Comparison of ENCODE assay signal across 12 cellular contexts in genomic region chr3:169604568-169604967, GRCh38. TPM values are rescaled to one million over a fixed set of nuclear protein-coding genes. Genes with fewer than 3 reads are reported as not detected.
DNase-seq lines count a peak whose midpoint lies in the region; ATAC-seq, FAIRE-seq and TF ChIP-seq lines count a peak whose summit lies in the region.
"Had no signal": no experiment of that assay in that cellular context is flagged by ENCODE, and none has a peak within 500 bp of the region (broad histone marks: within the 10 kb centered on the region; RNA-seq: fewer than 3 reads in every experiment).

No MANE protein-coding gene starts in this region.

- H3K27ac ChIP-seq in SK-N-SH (ENCODE audit: low read depth in 2 of 2, low read length in 1 of 2) = no peak overlapping the region

- no peaks in the 10 kb centered on the region for H4K20me1 ChIP-seq in SK-N-SH (ENCODE audit: insufficient read depth)
- no peaks in the 10 kb centered on the region for H4K20me1 ChIP-seq in Loucy (ENCODE audit: insufficient read depth, low read length, poor library complexity, severe bottlenecking)

- no peaks in the 10 kb centered on the region for H3K9me3 Mint-ChIP-seq in chondrocyte (ENCODE audit: low read depth)
- H3K9me3 Mint-ChIP-seq: effector memory CD8-positive, alpha-beta T cell; T-cell had no signal

- H3K27me3 Mint-ChIP-seq in chondrocyte (ENCODE audit: low read depth) = no peaks in the 10 kb centered on the region

- H3K36me3 ChIP-seq in SK-N-SH (replicated peaks in 1 of 2; ENCODE audit: control insufficient read depth in 1 of 2, insufficient read depth in 2 of 2, low read length in 1 of 2) (no peaks in the 10 kb centered on the region), Loucy (ENCODE audit: insufficient read depth, low read length) (no peaks in the 10 kb centered on the region)

- H3K27ac Mint-ChIP-seq in chondrocyte (ENCODE audit: unreplicated experiment) = no peak overlapping the region
- H3K27ac Mint-ChIP-seq: effector memory CD8-positive, alpha-beta T cell; T-cell had no signal

- no peaks in the 10 kb centered on the region for H3K4me1 Mint-ChIP-seq in chondrocyte (ENCODE audit: low read depth)
- H3K4me1 Mint-ChIP-seq: T-cell had no signal

- no peak overlapping the region for H3K9ac ChIP-seq in SK-N-SH
- no peak overlapping the region for H3K9ac ChIP-seq in Loucy (ENCODE audit: low read depth, low read length, poor library complexity, severe bottlenecking)

- no peak for ATAC-seq in SK-N-SH treated with all-trans-retinoic acid at 6 μM for 48 hours
- no peak for ATAC-seq in HG02798 (IDR thresholded peaks at IDR 0.05; ENCODE audit: poor library complexity, unreplicated experiment)
- ATAC-seq: effector memory CD8-positive, alpha-beta T cell; T-cell had no signal

- H3K4me2 ChIP-seq in SK-N-SH = no peak overlapping the region
- no peak overlapping the region for H3K4me2 ChIP-seq in Loucy (ENCODE audit: low read depth, low read length, poor library complexity, severe bottlenecking)

- CTCF ChIA-PET in SK-N-SH (lab: Yijun Ruan, JAX) = interaction anchor here (0.6 to 1.3 kb wide), 3 partner anchors 64 to 758 kb away, joined by 3 read pairs; no protein-coding TSS in a partner anchor

- H3K27me3 ChIP-seq in SK-N-SH (ENCODE audit: insufficient read depth) = no peaks in the 10 kb centered on the region; the same call in 1 of the 2 replicates
- H3K27me3 ChIP-seq in Loucy (ENCODE audit: insufficient read depth, low read length, poor library complexity, severe bottlenecking) = no peaks in the 10 kb centered on the region

- TF ChIP-seq RAD21 in SK-N-SH (IDR thresholded peaks at IDR 0.05; ENCODE audit: low read length) = 0 out of 2 replicates have a peak, but pooled peaks have one; percentile 4

- H2AFZ ChIP-seq in SK-N-SH (ENCODE audit: low read depth) (no peak overlapping the region), Loucy (ENCODE audit: low read length) (no peak overlapping the region)

- POLR2A ChIA-PET in SK-N-SH (lab: Yijun Ruan, JAX) = no interaction called here

- H3F3A ChIP-seq in SK-N-SH (replicated peaks; ENCODE audit: insufficient read depth) (no peaks in the 10 kb centered on the region), Loucy (ENCODE audit: low read depth) (no peaks in the 10 kb centered on the region)

- FAIRE-seq in RCC 7860 (lab: Jason Lieb, UNC) = no peak

- no peak for DNase-seq in SK-N-SH
- DNase-seq in chondrocyte (ENCODE audit: low spot score) = no peak
- no peak for DNase-seq in retinal pigment epithelial cell (ENCODE audit: low read depth)
- no peak for DNase-seq in RCC 7860 (ENCODE audit: low spot score)
- DNase-seq in GM10266 (ENCODE audit: extremely low spot score) = no peak
- DNase-seq: activated CD8-positive, alpha-beta memory T cell treated with anti-CD3 and anti-CD28 coated beads for 24 hours; amygdala; effector memory CD8-positive, alpha-beta T cell; T-cell had no signal

- whole genome bisulfite sequencing in SK-N-SH (ENCODE audit: low lambda C conversion rate) = 26% methylated on average over 1 of the region's 1 CpG

- TF ChIP-seq CTCF in SK-N-SH (IDR thresholded peaks at IDR 0.05) (no peak), Loucy (conservative IDR thresholded peaks at IDR 0.05; ENCODE audit: low read length) (peak; percentile 59), chondrocyte (IDR thresholded peaks at IDR 0.05) (peak; percentile 53), retinal pigment epithelial cell (conservative IDR thresholded peaks at IDR 0.05; ENCODE audit: low read depth, low read length) (peak; percentile 35), GM10266 (IDR thresholded peaks at IDR 0.05; ENCODE audit: control insufficient read depth, insufficient read depth, low read depth, missing control alignments) (no peak)

- no peaks in the 10 kb centered on the region for H3K9me3 ChIP-seq in SK-N-SH
- H3K9me3 ChIP-seq in Loucy (ENCODE audit: insufficient read depth, low read depth, low read length) = no peaks in the 10 kb centered on the region

- no peak overlapping the region for H3K4me3 ChIP-seq in SK-N-SH (ENCODE audit: low read depth in 2 of 2, low read length in 1 of 2)
- H3K4me3 ChIP-seq in Loucy (ENCODE audit: low read length, poor library complexity, severe bottlenecking) = no peak overlapping the region
- no peak overlapping the region for H3K4me3 ChIP-seq in retinal pigment epithelial cell (ENCODE audit: low read length)

- H3K4me1 ChIP-seq in SK-N-SH (ENCODE audit: control insufficient read depth in 1 of 2, insufficient read depth in 2 of 2, low read depth in 1 of 2, low read length in 1 of 2) = peaks cover 0 to 11% of the 10 kb centered on the region in 2 experiments; a peak in 1 of 4 replicates
- H3K4me1 ChIP-seq in Loucy (ENCODE audit: insufficient read depth, low read length, poor library complexity, severe bottlenecking) = peaks cover 4% of the 10 kb centered on the region

- H3K79me2 ChIP-seq in SK-N-SH (ENCODE audit: insufficient read depth) = no peaks in the 10 kb centered on the region
- no peaks in the 10 kb centered on the region for H3K79me2 ChIP-seq in Loucy (ENCODE audit: insufficient read depth, low read length)

- no peaks in the 10 kb centered on the region for H3K36me3 Mint-ChIP-seq in chondrocyte (ENCODE audit: low read depth)
- H3K36me3 Mint-ChIP-seq: T-cell had no signal

- no peak for TF ChIP-seq EP300 in SK-N-SH (IDR thresholded peaks at IDR 0.05; ENCODE audit: borderline replicate concordance in 1 of 2, low read depth in 1 of 2, low read length in 1 of 2)

- no peak overlapping the region for H3K4me3 Mint-ChIP-seq in chondrocyte (ENCODE audit: unreplicated experiment)
- H3K4me3 Mint-ChIP-seq: effector memory CD8-positive, alpha-beta T cell; T-cell had no signal

- H3K9me2 ChIP-seq in SK-N-SH (no peaks in the 10 kb centered on the region), Loucy (replicated peaks; ENCODE audit: low read depth, low read length) (no peaks in the 10 kb centered on the region)

TF ChIP-seq in SK-N-SH, 30 proteins besides CTCF, POLR2A, EP300 and RAD21:
- TF ChIP-seq ELF1 (IDR thresholded peaks at IDR 0.05) (no peak), FOXM1 (IDR thresholded peaks at IDR 0.05; ENCODE audit: low read depth) (no peak), EZH2phosphoT487 (IDR thresholded peaks at IDR 0.05; ENCODE audit: borderline replicate concordance, low read depth) (no peak), MAX (IDR thresholded peaks at IDR 0.05; ENCODE audit: low read depth) (no peak), MXI1 (IDR thresholded peaks at IDR 0.05; ENCODE audit: low read depth, low read length) (no peak)

TF ChIP-seq in SK-N-SH treated with all-trans-retinoic acid at 6 μM for 48 hours, 23 proteins besides CTCF, POLR2A, EP300 and RAD21:
- TF ChIP-seq ZFP3 (CRISPR knock-in tag; IDR thresholded peaks at IDR 0.05) = no peak
- no peak for TF ChIP-seq CREB5 (CRISPR knock-in tag; IDR thresholded peaks at IDR 0.05; ENCODE audit: low read depth)
- TF ChIP-seq ZC3H10 (CRISPR knock-in tag; IDR thresholded peaks at IDR 0.05) = no peak
- no peak for TF ChIP-seq RARB (CRISPR knock-in tag; IDR thresholded peaks at IDR 0.05)
- no peak for TF ChIP-seq SNAI2 (CRISPR knock-in tag; IDR thresholded peaks at IDR 0.05)
- TF ChIP-seq ISL1 (CRISPR knock-in tag; IDR thresholded peaks at IDR 0.05) = no peak
- no peak for TF ChIP-seq ESRRG (CRISPR knock-in tag; IDR thresholded peaks at IDR 0.05)
- no peak for TF ChIP-seq TOX (CRISPR knock-in tag; IDR thresholded peaks at IDR 0.05; ENCODE audit: borderline replicate concordance)
- TF ChIP-seq GLIS3 (CRISPR knock-in tag; IDR thresholded peaks at IDR 0.05) = no peak
- no peak for TF ChIP-seq TCF4 (CRISPR knock-in tag; IDR thresholded peaks at IDR 0.05; ENCODE audit: borderline replicate concordance)
- TF ChIP-seq ZFP30 (CRISPR knock-in tag; IDR thresholded peaks at IDR 0.05) = no peak
- no peak for TF ChIP-seq CSRNP3 (CRISPR knock-in tag; IDR thresholded peaks at IDR 0.05)
- no peak for TF ChIP-seq ZNF70 (CRISPR knock-in tag; IDR thresholded peaks at IDR 0.05)
- no peak for TF ChIP-seq ARNTL (CRISPR knock-in tag; IDR thresholded peaks at IDR 0.05; ENCODE audit: borderline replicate concordance, low read depth)
- no peak for TF ChIP-seq ZNF8 (CRISPR knock-in tag; IDR thresholded peaks at IDR 0.05)
- no peak for TF ChIP-seq PPARA (CRISPR knock-in tag; IDR thresholded peaks at IDR 0.05; ENCODE audit: borderline replicate concordance)
- TF ChIP-seq CSDC2 (CRISPR knock-in tag; IDR thresholded peaks at IDR 0.05) = no peak

RNA-seq across cellular contexts. Expression of gene MECOM, which starts 58.9 kb away (rescaled TPM):
- polyA plus RNA-seq in SK-N-SH (2012; rRNA removed) = 0.62 and 0.84 TPM in 2 replicates
- polyA plus RNA-seq in SK-N-SH (2012; cell fraction: cytosol; rRNA removed) = 0.50 and 0.67 TPM in 2 replicates
- 1.1 and 1.5 TPM in 2 replicates for polyA plus RNA-seq in SK-N-SH (2012; cell fraction: nucleus; rRNA removed)
- total RNA-seq in chondrocyte = 4.6 to 11.4 TPM (median 5.2 TPM) in 3 replicates

Comparison
In these comparisons a context has a peak if more than half of its experiments do, and no peak if none do; other contexts are left out.
1. CTCF ChIP-seq: peak in Loucy (single experiment), chondrocyte (single experiment) and retinal pigment epithelial cell (single experiment); none in SK-N-SH (single experiment) and GM10266 (single experiment).